19 cellular contexts compared by ENCODE assay signal in genomic region chr5:162852145-162852544, GRCh38.
DNase-seq lines count a peak whose midpoint lies in the region; ATAC-seq and TF ChIP-seq lines count a peak whose summit lies in the region.
"Had no signal": no experiment of that assay in that cellular context is flagged by ENCODE, and none has a peak within 500 bp of the region (broad histone marks: within the 10 kb centered on the region; RNA-seq: fewer than 3 reads in every experiment).

No MANE protein-coding gene starts in this region.

- H3K27me3 ChIP-seq in PC-3 (ENCODE audit: low read length) (no peaks in the 10 kb centered on the region), stomach (no peaks in the 10 kb centered on the region)
- H3K27me3 ChIP-seq in CD4-positive, alpha-beta memory T cell (ENCODE audit: insufficient read depth, low read length) = no peaks in the 10 kb centered on the region

- intact Hi-C loops in PC-3 (cut with micrococcal nuclease) = no loop called here
- intact Hi-C loops in stomach (cut with DNase I; ENCODE audit: low total_unique reads) = no loop called here
- intact Hi-C loops in CD4-positive, alpha-beta memory T cell (cut with micrococcal nuclease) = no loop called here

- 0 out of 2 replicates have a peak, but pooled peaks have one; percentile 28 for TF ChIP-seq CTCF in PC-3 (conservative IDR thresholded peaks at IDR 0.05; ENCODE audit: low read depth, low read length)
- peak; percentile 17 for TF ChIP-seq CTCF in epithelial cell of proximal tubule (conservative IDR thresholded peaks at IDR 0.05; ENCODE audit: low read depth, low read length)
- no peak for TF ChIP-seq CTCF in stomach (IDR thresholded peaks at IDR 0.05)

- H3K36me3 Mint-ChIP-seq in CD4-positive, alpha-beta memory T cell = no peaks in the 10 kb centered on the region
- H3K36me3 Mint-ChIP-seq: CD4-positive, CD25-positive, alpha-beta regulatory T cell had no signal

- no peaks in the 10 kb centered on the region for H3K79me2 ChIP-seq in PC-3 (ENCODE audit: low read length)

- H3K4me1 Mint-ChIP-seq in CD4-positive, alpha-beta memory T cell = no peaks in the 10 kb centered on the region
- H3K4me1 Mint-ChIP-seq: B cell; CD4-positive, CD25-positive, alpha-beta regulatory T cell had no signal

- WGBS in stomach, 5 donors = 78 to 91% (median 84%) methylated on average over 2 of the region's 2 CpGs

- peak; percentile 6 for DNase-seq in Ammon's horn (ENCODE audit: low spot score)
- peak; percentile 15 for DNase-seq in G401 (ENCODE audit: low spot score)
- peak; percentile 32 for DNase-seq in PC-3
- DNase-seq in epithelial cell of proximal tubule (ENCODE audit: low read depth) = no peak
- no peak for DNase-seq in stomach
- DNase-seq in NCI-H146 (lab: John Stamatoyannopoulos, UW) = no peak
- DNase-seq in CD4-positive, alpha-beta memory T cell = no peak
- DNase-seq: CD4-positive, CD25-positive, alpha-beta regulatory T cell; GDM1; GM23248; NCI-H2029; NCI-H2171; NCI-H69; SHP77; SK-N-SH had no signal

- H3K4me1 ChIP-seq in PC-3 (ENCODE audit: insufficient read depth, low read length) (no peaks in the 10 kb centered on the region), stomach (no peaks in the 10 kb centered on the region)
- no peaks in the 10 kb centered on the region for H3K4me1 ChIP-seq in CD4-positive, alpha-beta memory T cell (ENCODE audit: insufficient read depth, low read length)

- ATAC-seq in PC-3 (no peak), GM18868 (IDR thresholded peaks at IDR 0.05; ENCODE audit: unreplicated experiment) (no peak)
- ATAC-seq: K562 had no signal

- no TSS peak for BruUV-seq in PC-3 (replicated peaks; lab: Mats Ljungman, UMichigan)

- no peak overlapping the region for H3K27ac Mint-ChIP-seq in CD4-positive, alpha-beta memory T cell
- H3K27ac Mint-ChIP-seq: B cell; CD4-positive, CD25-positive, alpha-beta regulatory T cell; T-helper 2 cell treated with Interferon-gamma antibody and Interleukin-4, amounts not matched to agents 5 μg/mL and 100 μg/mL, for 36 hours had no signal

- POLR2A ChIA-PET in PC-3 (lab: Charles Lee; ENCODE audit: unreplicated experiment) = no interaction called here
- POLR2A ChIA-PET in CD4-positive, alpha-beta memory T cell (lab: Charles Lee; ENCODE audit: partially characterized antibody) = no interaction called here

- no peak overlapping the region for H3K4me3 Mint-ChIP-seq in CD4-positive, alpha-beta memory T cell
- H3K4me3 Mint-ChIP-seq: B cell; CD4-positive, CD25-positive, alpha-beta regulatory T cell; T-helper 2 cell treated with Interferon-gamma antibody and Interleukin-4, amounts not matched to agents 5 μg/mL and 100 μg/mL, for 36 hours had no signal

- no peak overlapping the region for H3K4me2 ChIP-seq in PC-3 (ENCODE audit: low read length)
- H3K4me2 ChIP-seq: SK-N-SH had no signal

- no peaks in the 10 kb centered on the region for H3K27me3 Mint-ChIP-seq in CD4-positive, alpha-beta memory T cell
- H3K27me3 Mint-ChIP-seq: B cell; CD4-positive, CD25-positive, alpha-beta regulatory T cell had no signal

- CTCF ChIA-PET in PC-3 (lab: Charles Lee) = no interaction called here
- CTCF ChIA-PET in CD4-positive, alpha-beta memory T cell (lab: Charles Lee; ENCODE audit: partially characterized antibody) = no interaction called here

- H3K9me2 ChIP-seq in PC-3 (replicated peaks; ENCODE audit: low read length) = no peaks in the 10 kb centered on the region
- H3K9me2 ChIP-seq: SK-N-SH had no signal

- in situ Hi-C loops in G401 (cut with HindIII; ENCODE audit: low sequenced_read_pairs) = no loop called here

- no peaks in the 10 kb centered on the region for H3F3A ChIP-seq in PC-3 (ENCODE audit: low read length, unreplicated experiment)

- no peak overlapping the region for H3K9ac ChIP-seq in PC-3 (ENCODE audit: low read length)
- H3K9ac ChIP-seq: GM23248, SK-N-SH had no signal

- H3K27ac ChIP-seq in PC-3 (ENCODE audit: low read length) (no peak overlapping the region), stomach (no peak overlapping the region)
- H3K27ac ChIP-seq in CD4-positive, alpha-beta memory T cell (ENCODE audit: low read depth, low read length) = no peak overlapping the region
- H3K27ac ChIP-seq: GM23248 had no signal

- H3K9me3 ChIP-seq in PC-3 (ENCODE audit: low read length) (no peaks in the 10 kb centered on the region), stomach (peaks cover 0 to 6% (median 0%) of the 10 kb centered on the region in 4 donors)
- no peaks in the 10 kb centered on the region for H3K9me3 ChIP-seq in CD4-positive, alpha-beta memory T cell (ENCODE audit: control insufficient read depth in 1 of 2, low read length in 2 of 2)
- H3K9me3 ChIP-seq: SK-N-SH had no signal

- no peak for TF ChIP-seq EP300 in stomach (IDR thresholded peaks at IDR 0.05)

- H3K4me3 ChIP-seq in PC-3 (ENCODE audit: low read length) = no peak overlapping the region
- no peak overlapping the region for H3K4me3 ChIP-seq in epithelial cell of proximal tubule (ENCODE audit: low read depth, low read length)
- H3K4me3 ChIP-seq in stomach = no peak overlapping the region
- no peak overlapping the region for H3K4me3 ChIP-seq in CD4-positive, alpha-beta memory T cell (ENCODE audit: low read length in 2 of 2)
- H3K4me3 ChIP-seq: GM23248, K562 had no signal

- H2AFZ ChIP-seq in PC-3 (ENCODE audit: low read length) = no peak overlapping the region
- H2AFZ ChIP-seq: GM23248 had no signal

- H3K9me3 Mint-ChIP-seq in CD4-positive, alpha-beta memory T cell = peaks cover 2 to 20% (median 14%) of the 10 kb centered on the region in 8 donors

- H4K20me1 ChIP-seq in PC-3 (ENCODE audit: low read length) = no peaks in the 10 kb centered on the region

- TF ChIP-seq POLR2A in stomach (IDR thresholded peaks at IDR 0.05) = no peak

- no peaks in the 10 kb centered on the region for H3K36me3 ChIP-seq in PC-3 (ENCODE audit: low read depth, low read length)
- H3K36me3 ChIP-seq in stomach = no peaks in the 10 kb centered on the region
- H3K36me3 ChIP-seq in CD4-positive, alpha-beta memory T cell (ENCODE audit: insufficient read depth, low read length) = no peaks in the 10 kb centered on the region

Comparison
In these comparisons a context has a peak if more than half of its experiments do, and no peak if none do; other contexts are left out.
1. DNase-seq: peak in Ammon's horn (single experiment), G401 (single experiment) and PC-3 (single experiment); none in epithelial cell of proximal tubule (single experiment), stomach (single experiment), NCI-H146 (single experiment) and CD4-positive, alpha-beta memory T cell (0 of 5).
2. CTCF ChIP-seq: peak in PC-3 (single experiment) and epithelial cell of proximal tubule (single experiment); none in stomach (0 of 7).